8 cellular contexts compared by ENCODE assay signal in the genomic region with DNA sequence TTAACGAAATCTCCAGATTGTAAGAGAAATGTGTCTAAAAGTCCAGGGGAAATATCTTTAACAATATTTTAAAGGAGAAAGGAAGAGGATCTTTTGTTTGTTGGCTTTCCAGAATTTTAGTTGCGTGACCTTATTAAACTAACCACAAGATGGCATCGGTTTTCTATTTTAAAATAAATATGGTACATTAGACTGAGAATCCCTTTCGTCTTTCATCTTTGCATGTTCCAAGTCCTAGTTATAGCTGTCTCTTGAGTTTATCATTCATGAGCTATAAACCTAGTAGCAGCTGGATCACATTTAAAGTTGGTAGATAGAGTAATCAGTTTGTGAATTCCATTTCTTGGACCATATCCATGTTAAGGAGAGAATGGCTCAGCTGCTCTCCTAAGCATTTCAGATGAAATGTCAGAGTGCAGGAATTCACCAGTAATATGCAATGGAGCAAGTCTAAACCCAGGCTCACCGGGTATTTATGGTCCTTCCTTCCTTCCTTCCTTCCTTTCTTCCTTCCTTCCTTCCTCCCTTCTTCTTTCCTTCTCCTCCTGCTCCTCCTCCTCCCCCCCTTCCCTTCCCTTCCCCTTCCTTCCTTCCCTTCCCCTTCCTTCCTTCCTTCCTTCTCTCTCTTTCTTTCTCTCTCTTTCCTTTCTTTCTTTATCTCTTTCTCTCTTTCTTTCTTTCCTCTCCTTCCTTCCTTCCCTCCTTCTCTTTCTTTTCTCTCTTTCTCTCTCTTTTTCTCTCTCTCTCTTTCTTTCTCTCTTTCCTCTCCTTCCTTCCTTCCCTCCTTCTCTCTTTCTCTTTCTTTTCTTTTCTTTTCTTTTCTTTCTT. TPM values are rescaled to one million over a fixed set of nuclear protein-coding genes. Genes with fewer than 3 reads are reported as not detected.
DNase-seq lines count a peak whose midpoint lies in the region; ATAC-seq and TF ChIP-seq lines count a peak whose summit lies in the region.

No MANE protein-coding gene starts in this region.

- DNase-seq in NOMO-1 (lab: John Stamatoyannopoulos, UW; ENCODE audit: unreplicated experiment in 2 of 2) (peak; percentile 17 to 81), NOMO-1 treated with dmso at 0.1 percent for 144 hours (lab: John Stamatoyannopoulos, UW; ENCODE audit: unreplicated experiment) (no peak), NCI-H345 treated with DMSO at 0.1 percent for 48 hours (lab: John Stamatoyannopoulos, UW; ENCODE audit: unreplicated experiment) (peak; percentile 8), cerebellar cortex (ENCODE audit: low spot score) (peak; percentile 61), lung (ENCODE audit: low spot score) (no peak), COLO668 (lab: John Stamatoyannopoulos, UW; ENCODE audit: unreplicated experiment) (no peak)
- DNase-seq in activated T-helper 2 cell treated with anti-CD3 and anti-CD28 coated beads, Interferon-gamma antibody, Interleukin-2, Interleukin-4, amounts not matched to agents 10 μg/mL and 5 μg/mL and 100 μg/mL, durations not matched to agents 14 hours and 24 hours and 36 hours (ENCODE audit: low spot score) = no peak
- no peak for DNase-seq in activated CD4-positive, alpha-beta T cell treated with anti-CD3 and anti-CD28 coated beads for 48 hours

- H3K4me1 ChIP-seq in lung (ENCODE audit: control insufficient read depth in 2 of 2, insufficient read depth in 2 of 2, low read length in 2 of 2) = no peaks in the 10 kb centered on the region

- no peak overlapping the region for H3K4me3 ChIP-seq in lung

- no peaks in the 10 kb centered on the region for H3K9me3 Mint-ChIP-seq in activated T-helper 2 cell treated with anti-CD3 and anti-CD28 coated beads, Interferon-gamma antibody, Interleukin-2, Interleukin-4, amounts not matched to agents 10 μg/mL and 5 μg/mL and 100 μg/mL, durations not matched to agents 14 hours and 24 hours and 36 hours

- H3K27me3 Mint-ChIP-seq in activated T-helper 2 cell treated with anti-CD3 and anti-CD28 coated beads, Interferon-gamma antibody, Interleukin-2, Interleukin-4, amounts not matched to agents 10 μg/mL and 5 μg/mL and 100 μg/mL, durations not matched to agents 14 hours and 24 hours and 36 hours (ENCODE audit: low read depth) = peaks cover 3% of the 10 kb centered on the region

- WGBS in lung, 2 donors = 6 to 10% methylated on average over 5 of the region's 5 CpGs

- intact Hi-C loops in activated T-helper 2 cell treated with anti-CD3 and anti-CD28 coated beads, Interferon-gamma antibody, Interleukin-2, Interleukin-4, amounts not matched to agents 10 μg/mL and 5 μg/mL and 100 μg/mL, durations not matched to agents 14 hours and 24 hours and 36 hours (cut with micrococcal nuclease) = loop anchor here (2.0 to 5.0 kb wide), 2 partner anchors 210 to 796 kb away; no protein-coding TSS in a partner anchor

- H3K27ac Mint-ChIP-seq in activated T-helper 2 cell treated with anti-CD3 and anti-CD28 coated beads, Interferon-gamma antibody, Interleukin-2, Interleukin-4, amounts not matched to agents 10 μg/mL and 5 μg/mL and 100 μg/mL, durations not matched to agents 14 hours and 24 hours and 36 hours = no peak overlapping the region

- H3K9me3 ChIP-seq in lung (ENCODE audit: control insufficient read depth in 2 of 2, insufficient read depth in 1 of 2, low read length in 1 of 2) = no peaks in the 10 kb centered on the region

- ATAC-seq in lung (ENCODE audit: insufficient read depth, low FRiP score) = peak; percentile 58

- H3K36me3 ChIP-seq in lung (ENCODE audit: control insufficient read depth in 2 of 2, insufficient read depth in 2 of 2, low read length in 2 of 2) = no peaks in the 10 kb centered on the region

- no peak overlapping the region for H3K4me3 Mint-ChIP-seq in activated T-helper 2 cell treated with anti-CD3 and anti-CD28 coated beads, Interferon-gamma antibody, Interleukin-2, Interleukin-4, amounts not matched to agents 10 μg/mL and 5 μg/mL and 100 μg/mL, durations not matched to agents 14 hours and 24 hours and 36 hours (ENCODE audit: low read depth)

- H3K27ac ChIP-seq in lung (ENCODE audit: low read depth in 1 of 2, low read length in 1 of 2) = no peak overlapping the region

- TF ChIP-seq CTCF in lung (IDR thresholded peaks at IDR 0.05; ENCODE audit: control extremely low read depth, extremely low read depth) = peak; percentile 14

- H3K36me3 Mint-ChIP-seq in activated T-helper 2 cell treated with anti-CD3 and anti-CD28 coated beads, Interferon-gamma antibody, Interleukin-2, Interleukin-4, amounts not matched to agents 10 μg/mL and 5 μg/mL and 100 μg/mL, durations not matched to agents 14 hours and 24 hours and 36 hours (ENCODE audit: low read depth) = no peaks in the 10 kb centered on the region

- no peaks in the 10 kb centered on the region for H3K27me3 ChIP-seq in lung (ENCODE audit: control insufficient read depth, insufficient read depth)

- peaks cover 5% of the 10 kb centered on the region for H3K4me1 Mint-ChIP-seq in activated T-helper 2 cell treated with anti-CD3 and anti-CD28 coated beads, Interferon-gamma antibody, Interleukin-2, Interleukin-4, amounts not matched to agents 10 μg/mL and 5 μg/mL and 100 μg/mL, durations not matched to agents 14 hours and 24 hours and 36 hours (ENCODE audit: low read depth)

RNA-seq across cellular contexts. Expression of a gene that starts 57.8 kb away (rescaled TPM):
- 10 to 100 TPM; 74.2 to 84.5 TPM for total RNA-seq in lung
- 10 to 100 TPM; 26.8 to 36.7 TPM for polyA plus RNA-seq in lung
- total RNA-seq in activated T-helper 2 cell treated with anti-CD3 and anti-CD28 coated beads, Interferon-gamma antibody, Interleukin-2, Interleukin-4, amounts not matched to agents 10 μg/mL and 5 μg/mL and 100 μg/mL, durations not matched to agents 14 hours and 24 hours and 36 hours = 55.9 and 56.4 TPM in 2 replicates

Comparison
In these comparisons a context has a peak if more than half of its experiments do, and no peak if none do; other contexts are left out.
1. DNase-seq: peak in NOMO-1 (2 of 2), NCI-H345 treated with DMSO at 0.1 percent for 48 hours (single experiment) and cerebellar cortex (single experiment); none in NOMO-1 treated with dmso at 0.1 percent for 144 hours (single experiment), lung (single experiment), activated T-helper 2 cell treated with anti-CD3 and anti-CD28 coated beads, Interferon-gamma antibody, Interleukin-2, Interleukin-4, amounts not matched to agents 10 μg/mL and 5 μg/mL and 100 μg/mL, durations not matched to agents 14 hours and 24 hours and 36 hours (single experiment), COLO668 (single experiment) and activated CD4-positive, alpha-beta T cell treated with anti-CD3 and anti-CD28 coated beads for 48 hours (single experiment).